ENCODE assay signal across 27 cellular contexts in the genomic region with DNA sequence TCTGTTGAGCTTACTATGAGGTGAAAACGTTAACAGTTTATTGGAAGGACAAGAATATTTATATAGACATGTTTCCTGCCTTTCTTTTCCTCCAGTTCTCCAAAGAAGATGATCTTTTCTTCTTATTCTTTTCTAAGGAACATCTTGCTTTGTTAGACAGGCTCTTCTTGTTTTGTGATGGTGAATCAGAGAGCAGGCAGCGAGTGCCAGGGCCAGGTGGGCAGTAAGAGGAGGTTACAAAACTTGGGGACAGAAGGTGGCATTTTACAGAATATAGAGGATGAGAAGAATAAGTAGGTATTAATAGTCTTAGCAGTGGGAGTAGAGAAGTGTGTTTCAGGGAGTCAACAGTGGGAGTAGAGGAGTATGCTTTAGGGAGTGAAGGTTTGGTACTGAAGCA.
"Had no signal": no experiment of that assay in that cellular context is flagged by ENCODE, and none has a peak within 500 bp of the region (broad histone marks: within the 10 kb centered on the region; RNA-seq: fewer than 3 reads in every experiment).

No MANE protein-coding gene starts in this region.

- ATAC-seq: activated T-helper 17 cell treated with anti-CD3 and anti-CD28 coated beads, Interleukin-2, amount 50 U/mL, for 72 hours; Panc1 had no signal

- H3K4me1 ChIP-seq: SJCRH30 had no signal

- DNase-seq: activated CD4-positive, alpha-beta memory T cell treated with anti-CD3 and anti-CD28 coated beads, Interleukin-2, amount 10 ng/mL, durations not matched to agents 7 days and 5 days; activated CD4-positive, alpha-beta T cell treated with anti-CD3 and anti-CD28 coated beads, Interleukin-2, amount 50 U/mL, for 1 hour; activated CD4-positive, CD25-positive, alpha-beta regulatory T cell; activated gamma-delta T cell; activated naive CD4-positive, alpha-beta T cell treated with anti-CD3 and anti-CD28 coated beads for 36 hours; activated T-cell treated with anti-CD3 and anti-CD28 coated beads for 4 hours; activated T-cell treated with anti-CD3 and anti-CD28 coated beads, Interleukin-2, amount 50 U/mL, for 48 hours; Kasumi-1; KBM-7; NCI-H1092; NCI-H1417; NCI-H2029; NCI-H345; NCI-H510A; NCI-H526 treated with DMSO at 0.1 percent for 48 hours; NCI-H82; NK-92 treated with Interleukin-12 subunit alpha and Interleukin-12 subunit beta, amount 100 ng/mL, for 24 hours; OCI-M1; Right ventricle myocardium superior; RPMI8226; SJCRH30; SK-N-SH; T-helper 1 cell had no signal

- H3K9me3 ChIP-seq: SJCRH30, SK-N-SH had no signal

- H3K36me3 ChIP-seq: SJCRH30 had no signal

- H3K9me3 Mint-ChIP-seq: activated CD4-positive, alpha-beta memory T cell treated with anti-CD3 and anti-CD28 coated beads, Interleukin-2, amount 10 ng/mL, durations not matched to agents 7 days and 5 days; activated naive CD4-positive, alpha-beta T cell treated with anti-CD3 and anti-CD28 coated beads for 36 hours; activated T-helper 17 cell treated with anti-CD3 and anti-CD28 coated beads, Interleukin-2, amount 50 U/mL, for 72 hours had no signal

- H3K4me2 ChIP-seq: SK-N-SH had no signal

- H3K27me3 ChIP-seq: SJCRH30 had no signal

- H3K27ac Mint-ChIP-seq: activated CD4-positive, alpha-beta memory T cell treated with anti-CD3 and anti-CD28 coated beads, Interleukin-2, amount 10 ng/mL, durations not matched to agents 7 days and 5 days; activated naive CD4-positive, alpha-beta T cell treated with anti-CD3 and anti-CD28 coated beads for 36 hours; activated naive CD8-positive, alpha-beta T cell; activated T-helper 17 cell treated with anti-CD3 and anti-CD28 coated beads, Interleukin-2, amount 50 U/mL, for 72 hours had no signal

- H3K27ac ChIP-seq: SJCRH30, VCaP had no signal

- H3K4me3 ChIP-seq: SJCRH30 had no signal

- H3K4me1 Mint-ChIP-seq: activated CD4-positive, alpha-beta memory T cell treated with anti-CD3 and anti-CD28 coated beads, Interleukin-2, amount 10 ng/mL, durations not matched to agents 7 days and 5 days; activated T-helper 17 cell treated with anti-CD3 and anti-CD28 coated beads, Interleukin-2, amount 50 U/mL, for 72 hours had no signal

- H3K4me3 Mint-ChIP-seq: activated CD4-positive, alpha-beta memory T cell treated with anti-CD3 and anti-CD28 coated beads, Interleukin-2, amount 10 ng/mL, durations not matched to agents 7 days and 5 days; activated naive CD4-positive, alpha-beta T cell treated with anti-CD3 and anti-CD28 coated beads for 36 hours; activated naive CD8-positive, alpha-beta T cell; activated T-helper 17 cell treated with anti-CD3 and anti-CD28 coated beads, Interleukin-2, amount 50 U/mL, for 72 hours had no signal

- H3K36me3 Mint-ChIP-seq: activated naive CD8-positive, alpha-beta T cell had no signal

- H3K27me3 Mint-ChIP-seq: activated CD4-positive, alpha-beta memory T cell treated with anti-CD3 and anti-CD28 coated beads, Interleukin-2, amount 10 ng/mL, durations not matched to agents 7 days and 5 days had no signal
